Comparison of ENCODE assay signal across 8 cellular contexts in the genomic region with DNA sequence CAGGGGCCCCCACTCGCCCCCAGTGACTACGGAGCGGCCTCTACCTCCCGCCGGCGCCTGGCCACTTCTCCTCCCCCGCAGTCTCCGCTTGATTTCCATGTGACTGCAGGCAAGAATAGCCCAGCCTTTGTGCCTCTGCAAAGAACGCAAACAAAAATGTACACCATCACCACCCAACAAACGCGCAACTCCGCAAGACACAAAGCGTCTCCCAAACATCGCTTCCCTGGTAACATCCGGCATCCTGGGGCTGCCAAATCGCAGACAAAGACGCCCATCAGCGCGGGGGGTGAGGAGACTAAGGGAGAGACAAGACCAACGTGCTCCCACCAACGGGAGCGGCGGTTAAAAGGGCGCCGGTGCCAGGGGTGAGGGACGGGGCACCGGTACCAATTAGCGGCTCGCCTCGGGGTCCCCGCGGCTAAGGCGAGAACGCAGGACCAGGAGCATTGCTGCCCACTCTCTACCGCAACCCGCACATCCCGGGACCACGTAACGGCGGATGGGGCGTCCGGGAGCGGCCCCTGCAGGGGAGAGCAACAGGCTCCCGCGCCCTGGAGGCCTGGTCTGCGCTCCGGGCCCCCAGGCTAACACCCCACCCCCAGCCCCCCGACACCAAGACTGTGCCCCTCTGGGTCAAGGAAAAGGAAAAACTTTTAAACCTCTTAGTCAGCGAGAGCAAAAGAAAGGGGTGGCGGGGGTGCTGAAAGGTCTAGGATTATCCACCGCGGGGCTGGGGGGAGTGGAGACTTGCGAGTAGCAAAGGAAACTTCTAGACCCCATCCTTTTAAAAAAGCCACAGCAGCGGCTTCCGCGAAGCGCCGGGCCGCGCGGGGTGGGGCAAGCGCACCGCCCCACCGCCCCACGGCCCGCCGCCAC. TPM values are rescaled to one million over a fixed set of nuclear protein-coding genes. Genes with fewer than 3 reads are reported as not detected.
A peak's percentile ranks its signal among the peaks of the same experiment; 100 is the strongest.
DNase-seq lines count a peak whose midpoint lies in the region; ATAC-seq, FAIRE-seq and TF ChIP-seq lines count a peak whose summit lies in the region.

No MANE protein-coding gene starts in this region.

- H3K27ac ChIP-seq in endodermal cell (ENCODE audit: low read depth, low read length) (peak overlapping the region; percentile 92), lower lobe of right lung (peak overlapping the region; percentile 85), tibial nerve (peak overlapping the region; percentile 80 to 96 (median 92))

- peak overlapping the region; percentile 58 for H3K9ac ChIP-seq in endodermal cell (ENCODE audit: extremely low read depth, low read length, poor library complexity, severe bottlenecking)

- H3K27me3 ChIP-seq in endodermal cell (ENCODE audit: control insufficient read depth, insufficient read depth, low read length, poor library complexity, severe bottlenecking) (no peaks in the 10 kb centered on the region), lower lobe of right lung (ENCODE audit: low read depth) (no peaks in the 10 kb centered on the region), tibial nerve (no peaks in the 10 kb centered on the region)

- H3K27ac Mint-ChIP-seq in endodermal cell, result peak overlapping the region; percentile 90

- H3K9me3 ChIP-seq in endodermal cell (ENCODE audit: control insufficient read depth, low read length) (no peaks in the 10 kb centered on the region), lower lobe of right lung (peaks cover 3% of the 10 kb centered on the region), tibial nerve (no peaks in the 10 kb centered on the region)

- H3K4me1 ChIP-seq in endodermal cell (ENCODE audit: control insufficient read depth, insufficient read depth, low read length) (no peaks in the 10 kb centered on the region), lower lobe of right lung (peaks cover 14% of the 10 kb centered on the region), tibial nerve (peaks cover 0 to 31% (median 0%) of the 10 kb centered on the region in 4 donors)

- WGBS in endodermal cell (ENCODE audit: insufficient coverage in 1 of 2, insufficient read length in 1 of 2), 2 experiments, result 0 to 1% methylated on average over 12 to 53 of the region's 67 CpGs
- WGBS in tibial nerve, 2 donors, result 0 to 1% methylated on average over 43 to 53 of the region's 67 CpGs

- no peaks in the 10 kb centered on the region for H3K36me3 Mint-ChIP-seq in endodermal cell (ENCODE audit: low read depth)

- H3K9me3 Mint-ChIP-seq in endodermal cell, result no peaks in the 10 kb centered on the region

- intact Hi-C loops in lower lobe of right lung (cut with DNase I), result no loop called here

- TF ChIP-seq POLR2A in tibial nerve (IDR thresholded peaks at IDR 0.05) (peak in 1 of 2 donors; percentile 37), GM12891 (IDR thresholded peaks at IDR 0.05; ENCODE audit: low read depth, low read length) (no peak)

- peak; percentile 29 for TF ChIP-seq CTCF in endodermal cell (conservative IDR thresholded peaks at IDR 0.05)
- TF ChIP-seq CTCF in lower lobe of right lung (IDR thresholded peaks at IDR 0.05), result peak; percentile 15
- peak in 1 of 5 experiments; percentile 17 for TF ChIP-seq CTCF in tibial nerve (IDR thresholded peaks at IDR 0.05)

- ATAC-seq in lower lobe of right lung, result peak; percentile 60 to 67
- ATAC-seq in GM19035 (IDR thresholded peaks at IDR 0.05; ENCODE audit: unreplicated experiment), result no peak

- H3K27me3 Mint-ChIP-seq in endodermal cell (ENCODE audit: insufficient read depth), result no peaks in the 10 kb centered on the region

- H3K4me1 Mint-ChIP-seq in endodermal cell, result peaks cover 22% of the 10 kb centered on the region

- H3K4me3 ChIP-seq in endodermal cell (ENCODE audit: low read length), result peak overlapping the region; percentile 89
- peak overlapping the region; percentile 70 for H3K4me3 ChIP-seq in lower lobe of right lung
- peak overlapping the region; percentile 55 to 86 (median 82) for H3K4me3 ChIP-seq in tibial nerve

- DNase-seq in GM04503 (ENCODE audit: low read depth) (peak; percentile 42), NCI-H748 treated with DMSO at 0.1 percent for 48 hours (lab: John Stamatoyannopoulos, UW) (peak; percentile 65), endodermal cell (peak; percentile 83), lower lobe of right lung (peak; percentile 50), tibial nerve (ENCODE audit: low spot score in 2 of 2) (peak; percentile 31 to 61), GM12891 (ENCODE audit: insufficient read length, low spot score) (no peak)
- no peak for DNase-seq in activated CD4-positive, alpha-beta T cell treated with anti-CD3 and anti-CD28 coated beads, Interleukin-2, amount 50 U/mL, for 4 hours

- FAIRE-seq in GM12891 (lab: Jason Lieb, UNC), result no peak

- H3K4me3 Mint-ChIP-seq in endodermal cell, result peak overlapping the region; percentile 77

- TF ChIP-seq EP300 in tibial nerve (IDR thresholded peaks at IDR 0.05), result peak in 1 of 2 donors; percentile 82

- H3K36me3 ChIP-seq in endodermal cell (ENCODE audit: control insufficient read depth, insufficient read depth, low read length) (no peaks in the 10 kb centered on the region), lower lobe of right lung (no peaks in the 10 kb centered on the region), tibial nerve (no peaks in the 10 kb centered on the region)

TF ChIP-seq in GM12891, 5 proteins besides CTCF, POLR2A, EP300 and RAD21:
- TF ChIP-seq PAX5 (IDR thresholded peaks at IDR 0.05; ENCODE audit: insufficient read depth, low read length, severe bottlenecking), result no peak
- TF ChIP-seq POLR2AphosphoS5 (IDR thresholded peaks at IDR 0.05; ENCODE audit: low read depth, low read length), result no peak
- no peak for TF ChIP-seq SPI1 (IDR thresholded peaks at IDR 0.05; ENCODE audit: low read depth, low read length)
- TF ChIP-seq POU2F2 (IDR thresholded peaks at IDR 0.05; ENCODE audit: low read depth, low read length), result no peak
- TF ChIP-seq TAF1 (IDR thresholded peaks at IDR 0.05; ENCODE audit: low read depth, low read length), result no peak

RNA-seq across cellular contexts. Expression of a gene that starts 0.9 kb away (rescaled TPM):
- total RNA-seq in endodermal cell, result 10 to 100 TPM; 38.0 to 44.0 TPM
- polyA plus RNA-seq in endodermal cell (2013, experiment 1 of 2), result 49.0 TPM
- 49.5 TPM for polyA plus RNA-seq in endodermal cell (2013, experiment 2 of 2)
- 31.3 TPM for total RNA-seq in lower lobe of right lung
- total RNA-seq in tibial nerve, result 10 to 100 TPM; 53.7 to 83.5 (median 62.8) TPM
- polyA plus RNA-seq in GM12891 (2012; ENCODE audit: low read depth, missing spikeins), result not detected

Comparison
In these comparisons a context has a peak if more than half of its experiments do, and no peak if none do; other contexts are left out.
1. DNase-seq: peak in GM04503 (single experiment), NCI-H748 treated with DMSO at 0.1 percent for 48 hours (single experiment), endodermal cell (single experiment), lower lobe of right lung (single experiment) and tibial nerve (2 of 2); none in GM12891 (single experiment) and activated CD4-positive, alpha-beta T cell treated with anti-CD3 and anti-CD28 coated beads, Interleukin-2, amount 50 U/mL, for 4 hours (0 of 2).
2. Peak in every context shown above with its lines, with median percentiles within 50 percentile points of each other: H3K27ac ChIP-seq and H3K4me3 ChIP-seq.